Comparison of ENCODE assay signal across 13 cellular contexts in the genomic region with DNA sequence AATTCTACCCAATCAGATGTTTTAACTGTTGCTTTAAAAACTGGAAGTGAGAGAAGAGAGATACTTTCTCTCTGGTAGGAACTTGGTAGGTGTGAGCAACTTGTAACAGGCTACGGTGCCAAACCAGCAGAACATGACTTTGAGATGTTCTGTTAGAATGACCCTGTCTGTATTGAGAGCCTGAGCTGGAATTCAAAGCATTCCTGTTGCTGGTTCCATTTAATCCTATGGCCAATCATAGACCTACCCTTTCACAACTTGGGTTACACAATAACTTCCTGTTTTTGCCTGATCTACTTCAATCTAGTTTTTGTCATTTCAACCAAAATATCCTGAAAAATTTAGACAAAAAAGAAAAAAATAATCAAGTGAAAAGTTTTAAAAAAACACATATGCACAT. TPM values are rescaled to one million over a fixed set of nuclear protein-coding genes. Genes with fewer than 3 reads are reported as not detected.
A peak's percentile ranks its signal among the peaks of the same experiment; 100 is the strongest.
DNase-seq lines count a peak whose midpoint lies in the region; ATAC-seq and TF ChIP-seq lines count a peak whose summit lies in the region.
"Had no signal": no experiment of that assay in that cellular context is flagged by ENCODE, and none has a peak within 500 bp of the region (broad histone marks: within the 10 kb centered on the region; RNA-seq: fewer than 3 reads in every experiment).

No MANE protein-coding gene starts in this region.

- H4K20me1 ChIP-seq in mammary epithelial cell (ENCODE audit: insufficient read depth, low read length), result no peaks in the 10 kb centered on the region

- TF ChIP-seq CTCF in MCF 10A (IDR thresholded peaks at IDR 0.05; ENCODE audit: unreplicated experiment), result no peak
- TF ChIP-seq CTCF in mammary epithelial cell (conservative IDR thresholded peaks at IDR 0.05 in 1 of 2, IDR thresholded peaks at IDR 0.05 in 1 of 2; ENCODE audit: extremely low read depth in 1 of 2, insufficient read depth in 1 of 2, low read depth in 1 of 2, low read length in 2 of 2), result no peak
- TF ChIP-seq CTCF in foreskin fibroblast (IDR thresholded peaks at IDR 0.05; ENCODE audit: low read depth, low read length), result no peak
- no peak for TF ChIP-seq CTCF in WERI-Rb-1 (IDR thresholded peaks at IDR 0.05; ENCODE audit: low read depth, low read length)

- no peak overlapping the region for H3K9ac ChIP-seq in mammary epithelial cell (ENCODE audit: insufficient read depth, low read length)
- no peak overlapping the region for H3K9ac ChIP-seq in skeletal muscle satellite cell (ENCODE audit: low read depth, low read length)

- POLR2A ChIA-PET in MCF 10A (lab: Yijun Ruan, JAX), result no interaction called here

- H3K9me3 ChIP-seq in mammary epithelial cell (replicated peaks; ENCODE audit: insufficient read depth, low read length), result no peaks in the 10 kb centered on the region
- no peaks in the 10 kb centered on the region for H3K9me3 ChIP-seq in skeletal muscle satellite cell (replicated peaks; ENCODE audit: low read length)
- no peaks in the 10 kb centered on the region for H3K9me3 ChIP-seq in WERI-Rb-1 (ENCODE audit: severe bottlenecking)
- H3K9me3 ChIP-seq: heart right ventricle had no signal

- in situ Hi-C loops in mammary epithelial cell (cut with MboI; ENCODE audit: low sequenced_read_pairs in 2 of 2) (no loop called here), SK-MEL-5 (cut with HindIII; ENCODE audit: low pct_unique_long_range_greater_than_20kb, low sequenced_read_pairs) (no loop called here)

- H3K27ac Mint-ChIP-seq in MCF 10A (ENCODE audit: low read depth, unreplicated experiment), result no peak overlapping the region
- no peak overlapping the region for H3K27ac Mint-ChIP-seq in effector memory CD8-positive, alpha-beta T cell
- H3K27ac Mint-ChIP-seq: activated CD4-positive, alpha-beta T cell treated with anti-CD3 and anti-CD28 coated beads, Interleukin-2, amount 10 ng/mL, durations not matched to agents 24 days and 14 days had no signal

- H3K27ac ChIP-seq in mammary epithelial cell (ENCODE audit: insufficient read depth, low read depth, low read length) (no peak overlapping the region), WERI-Rb-1 (no peak overlapping the region)

- H3K27me3 ChIP-seq in mammary epithelial cell (ENCODE audit: insufficient read depth, low read length) (peaks cover 2% of the 10 kb centered on the region), skeletal muscle satellite cell (ENCODE audit: control insufficient read depth, insufficient read depth, low read length) (no peaks in the 10 kb centered on the region), WERI-Rb-1 (ENCODE audit: insufficient read depth, low read depth, severe bottlenecking) (peaks cover 7% of the 10 kb centered on the region)

- no peaks in the 10 kb centered on the region for H3K9me3 Mint-ChIP-seq in MCF 10A (ENCODE audit: unreplicated experiment)
- no peaks in the 10 kb centered on the region for H3K9me3 Mint-ChIP-seq in effector memory CD8-positive, alpha-beta T cell
- H3K9me3 Mint-ChIP-seq: activated CD4-positive, alpha-beta T cell treated with anti-CD3 and anti-CD28 coated beads, Interleukin-2, amount 10 ng/mL, durations not matched to agents 24 days and 14 days had no signal

- no peak for ATAC-seq in GM18498 (IDR thresholded peaks at IDR 0.05; ENCODE audit: unreplicated experiment)
- ATAC-seq in effector memory CD8-positive, alpha-beta T cell (replicated peaks), result no peak

- H3K4me3 ChIP-seq in mammary epithelial cell (replicated peaks in 1 of 3; ENCODE audit: insufficient read depth in 1 of 3, low read depth in 2 of 3, low read length in 3 of 3) (no peak overlapping the region), foreskin fibroblast (ENCODE audit: low read depth in 1 of 2, low read length in 2 of 2) (no peak overlapping the region), skeletal muscle satellite cell (ENCODE audit: low read length) (no peak overlapping the region), WERI-Rb-1 (ENCODE audit: low read depth, low read length) (no peak overlapping the region)
- H3K4me3 ChIP-seq: heart right ventricle had no signal

- H3K36me3 Mint-ChIP-seq in MCF 10A (ENCODE audit: insufficient read depth, unreplicated experiment), result peaks cover 4% of the 10 kb centered on the region
- no peaks in the 10 kb centered on the region for H3K36me3 Mint-ChIP-seq in effector memory CD8-positive, alpha-beta T cell (ENCODE audit: insufficient read depth)

- peaks cover 29% of the 10 kb centered on the region for H3K79me2 ChIP-seq in mammary epithelial cell (ENCODE audit: insufficient read depth, low read length)

- no peak overlapping the region for H3K4me3 Mint-ChIP-seq in MCF 10A (ENCODE audit: unreplicated experiment)
- no peak overlapping the region for H3K4me3 Mint-ChIP-seq in effector memory CD8-positive, alpha-beta T cell
- H3K4me3 Mint-ChIP-seq: activated CD4-positive, alpha-beta T cell treated with anti-CD3 and anti-CD28 coated beads, Interleukin-2, amount 10 ng/mL, durations not matched to agents 24 days and 14 days had no signal

- dilution Hi-C loops in mammary epithelial cell (cut with HindIII; ENCODE audit: low sequenced_read_pairs), result no loop called here

- WGBS in mammary epithelial cell (ENCODE audit: low coverage, missing lambda C conversion rate), result 48% methylated on average over 1 of the region's 1 CpG

- CTCF ChIA-PET in MCF 10A (lab: Yijun Ruan, JAX) (no interaction called here), mammary epithelial cell (lab: Charles Lee; ENCODE audit: low non-redundant PET) (no interaction called here)

- no peak overlapping the region for H2AFZ ChIP-seq in mammary epithelial cell (ENCODE audit: low read depth, low read length)

- intact Hi-C loops in MCF 10A (cut with micrococcal nuclease), result loop anchor here (10.0 kb wide), 1 partner anchor 137 kb away; no protein-coding TSS in a partner anchor
- intact Hi-C loops in mammary epithelial cell (cut with micrococcal nuclease), result no loop called here

- H3K36me3 ChIP-seq in mammary epithelial cell (ENCODE audit: insufficient read depth, low read length), result no peaks in the 10 kb centered on the region
- H3K36me3 ChIP-seq in skeletal muscle satellite cell (ENCODE audit: insufficient read depth, low read length), result no peaks in the 10 kb centered on the region
- no peaks in the 10 kb centered on the region for H3K36me3 ChIP-seq in WERI-Rb-1
- H3K36me3 ChIP-seq: heart right ventricle had no signal

- BruUV-seq in MCF 10A (replicated peaks; lab: Mats Ljungman, UMichigan) (no TSS peak), mammary epithelial cell (replicated peaks; lab: Mats Ljungman, UMichigan) (no TSS peak)

- peak; percentile 58 for DNase-seq in MCF 10A (ENCODE audit: unreplicated experiment)
- no peak for DNase-seq in mammary epithelial cell
- DNase-seq in SK-MEL-5 (ENCODE audit: low read depth, low spot score), result peak; percentile 42
- DNase-seq in foreskin fibroblast, result peak; percentile 47 to 64
- DNase-seq in effector memory CD8-positive, alpha-beta T cell, result no peak
- DNase-seq in WERI-Rb-1, result no peak
- DNase-seq: activated CD4-positive, alpha-beta T cell treated with anti-CD3 and anti-CD28 coated beads, Interleukin-2, amount 10 ng/mL, durations not matched to agents 24 days and 14 days; activated effector memory CD4-positive, alpha-beta T cell treated with anti-CD3 and anti-CD28 coated beads, Interleukin-2, amount 50 U/mL, for 16 hours; cerebellar nuclear complex; heart right ventricle; stimulated activated CD4-positive, alpha-beta T cell treated with anti-CD3 and anti-CD28 coated beads, Interleukin-12 subunit alpha, Interleukin-12 subunit beta, amount 100 ng/mL, for 4 hours had no signal

- H3K27me3 Mint-ChIP-seq in MCF 10A (ENCODE audit: insufficient read depth, unreplicated experiment), result peaks cover 51% of the 10 kb centered on the region
- peaks cover 0 to 24% of the 10 kb centered on the region in 2 donors for H3K27me3 Mint-ChIP-seq in effector memory CD8-positive, alpha-beta T cell

- peaks cover 20% of the 10 kb centered on the region for H3K4me1 Mint-ChIP-seq in MCF 10A (ENCODE audit: insufficient read depth, unreplicated experiment)
- H3K4me1 Mint-ChIP-seq in effector memory CD8-positive, alpha-beta T cell (ENCODE audit: low read depth in 2 of 2), result peaks cover 0 to 7% of the 10 kb centered on the region in 2 donors
- H3K4me1 Mint-ChIP-seq: activated CD4-positive, alpha-beta T cell treated with anti-CD3 and anti-CD28 coated beads, Interleukin-2, amount 10 ng/mL, durations not matched to agents 24 days and 14 days had no signal

- H3K4me1 ChIP-seq in mammary epithelial cell (ENCODE audit: insufficient read depth, low read length), result peaks cover 4% of the 10 kb centered on the region
- H3K4me1 ChIP-seq in skeletal muscle satellite cell (ENCODE audit: control insufficient read depth, insufficient read depth, low read length), result peaks cover 8% of the 10 kb centered on the region

- H3K4me2 ChIP-seq in mammary epithelial cell (ENCODE audit: insufficient read depth, low read depth, low read length) (no peak overlapping the region), skeletal muscle satellite cell (ENCODE audit: low read length) (peak overlapping the region; percentile 5)

RNA-seq across cellular contexts. Expression of gene PRRG1, which starts 1.7 kb away (rescaled TPM):
- total RNA-seq in MCF 10A (2022) (10.2 and 10.5 TPM in 2 replicates), mammary epithelial cell (10 to 100 TPM; 13.9 to 14.0 TPM)
- 13.2 TPM for polyA plus RNA-seq in mammary epithelial cell
- polyA minus RNA-seq in mammary epithelial cell, result 16.3 TPM
- 15.2 and 17.6 TPM in 2 replicates for total RNA-seq in SK-MEL-5 (2014; rRNA removed; shearing (Covaris generic))
- polyA plus RNA-seq in SK-MEL-5 (2015; cell fraction: cytosol; rRNA removed), result 11.7 and 13.9 TPM in 2 replicates
- polyA plus RNA-seq in SK-MEL-5 (2015; cell fraction: nucleus; rRNA removed), result 3.8 and 10.3 TPM in 2 replicates
- 9.1 and 11.4 TPM in 2 replicates for total RNA-seq in skeletal muscle satellite cell (2012; rRNA removed)
- total RNA-seq: activated CD4-positive, alpha-beta T cell treated with anti-CD3 and anti-CD28 coated beads, Interleukin-2, amount 10 ng/mL, durations not matched to agents 24 days and 14 days had no signal

Comparison
In these comparisons a context has a peak if more than half of its experiments do, and no peak if none do; other contexts are left out.
1. DNase-seq: peak in MCF 10A (single experiment), SK-MEL-5 (single experiment) and foreskin fibroblast (2 of 2); none in mammary epithelial cell (single experiment), effector memory CD8-positive, alpha-beta T cell (0 of 3) and WERI-Rb-1 (single experiment).